ENCODE assay signal across 8 cellular contexts in the genomic region with DNA sequence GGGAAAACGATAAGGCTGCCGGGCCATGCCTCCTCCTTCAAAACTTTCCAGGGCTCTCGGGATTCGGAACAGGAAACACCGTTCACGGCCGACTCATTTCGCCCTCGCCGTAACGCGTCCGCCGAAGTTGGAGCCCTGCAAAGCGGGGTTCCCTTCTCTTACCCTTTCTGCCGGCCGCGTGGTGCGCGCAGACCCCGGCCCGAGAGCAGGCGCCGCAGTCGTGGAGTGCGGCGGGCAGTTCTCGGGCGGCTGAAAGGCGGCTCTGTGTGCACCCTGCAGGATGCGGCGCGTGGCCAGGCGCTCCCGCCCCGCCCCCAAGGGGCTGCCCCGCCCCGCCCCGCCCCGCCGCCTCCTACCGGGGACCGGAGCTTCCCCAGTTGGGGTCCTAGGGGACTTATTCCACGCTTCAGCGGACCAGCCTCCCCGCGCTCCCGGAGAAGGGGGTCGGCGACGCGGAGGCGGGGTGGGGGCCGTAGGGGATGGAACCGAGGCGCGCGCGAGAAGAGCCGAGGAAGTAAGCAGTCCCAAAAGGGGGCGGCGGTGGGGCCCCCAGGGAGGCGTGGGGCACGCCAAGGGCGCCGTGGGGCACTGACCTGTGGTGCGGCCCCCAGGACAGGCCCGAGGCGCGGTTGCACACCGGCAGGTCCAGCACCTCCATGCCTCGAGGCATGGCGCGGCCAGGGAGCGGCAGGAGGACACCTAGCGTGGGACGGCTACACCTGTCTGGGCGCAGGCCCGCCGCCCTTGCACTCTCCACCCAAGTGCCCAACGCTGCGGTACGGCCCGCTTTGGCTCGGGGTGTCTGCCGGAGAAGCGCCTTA. TPM values are rescaled to one million over a fixed set of nuclear protein-coding genes. Genes with fewer than 3 reads are reported as not detected.
DNase-seq lines count a peak whose midpoint lies in the region; ATAC-seq and TF ChIP-seq lines count a peak whose summit lies in the region.

TSS of gene MCOLN2 (minus strand) at position 268 of the 821 bp plus-strand sequence. CDS start at position 27, 241 bp downstream.

- ATAC-seq in GM18502 (IDR thresholded peaks at IDR 0.05; ENCODE audit: poor library complexity, unreplicated experiment) (peak; percentile 53), HG02938 (IDR thresholded peaks at IDR 0.05; ENCODE audit: unreplicated experiment) (peak; percentile 37)

- H3K4me3 ChIP-seq in AG04450 (ENCODE audit: low read depth, low read length) = peak within 1 kb of the TSS; percentile 57
- H3K4me3 ChIP-seq in fibroblast of pulmonary artery (replicated peaks; ENCODE audit: low read depth, low read length) = peak within 1 kb of the TSS; percentile 50
- H3K4me3 ChIP-seq in neuron (ENCODE audit: low read length) = peak within 1 kb of the TSS; percentile 45

- no peak for TF ChIP-seq CTCF in AG04450 (IDR thresholded peaks at IDR 0.05; ENCODE audit: low read depth, low read length)
- no peak for TF ChIP-seq CTCF in fibroblast of pulmonary artery (IDR thresholded peaks at IDR 0.05; ENCODE audit: low read length, missing control alignments)

- POLR2A ChIA-PET in AG04450 (lab: Yijun Ruan, JAX) = no interaction called here

- H3K27me3 ChIP-seq in AG04450 (ENCODE audit: control insufficient read depth, insufficient read depth, low read length) (peaks cover 64% of the 10 kb centered on the region), neuron (ENCODE audit: insufficient read depth, low read length) (peaks cover 64% of the 10 kb centered on the region)

- H3K9me3 ChIP-seq in AG04450 (ENCODE audit: control insufficient read depth, insufficient read depth, low read length) (no peaks in the 10 kb centered on the region; the same call in 1 of the 2 replicates), neuron (ENCODE audit: low read length) (no peaks in the 10 kb centered on the region)

- peak within 1 kb of the TSS; percentile 66 for H2AFZ ChIP-seq in neuron (ENCODE audit: low read depth, low read length)

- CTCF ChIA-PET in AG04450 (lab: Charles Lee) = no interaction called here

- DNase-seq in AG04450 (ENCODE audit: low read depth, low spot score) = no peak
- DNase-seq in NCI-H460 (ENCODE audit: extremely low read depth, low read depth) = peak; percentile 27
- DNase-seq in activated T-cell treated with anti-CD3 and anti-CD28 coated beads, Interleukin-2, amount 50 U/mL, for 1 hour = peak; percentile 69
- peak; percentile 10 for DNase-seq in fibroblast of pulmonary artery (ENCODE audit: low read depth)
- no peak for DNase-seq in pons (ENCODE audit: low spot score)

- H3K4me1 ChIP-seq in neuron (ENCODE audit: insufficient read depth, low read length) = peaks cover 18% of the 10 kb centered on the region

- no peak within 1 kb of the TSS for H3K27ac ChIP-seq in AG04450 (ENCODE audit: low read depth, low read length)

- H3K36me3 ChIP-seq in neuron (ENCODE audit: insufficient read depth, low read length) = no peaks in the 10 kb centered on the region

RNA-seq across cellular contexts. Expression of gene MCOLN2, which starts in this region (rescaled TPM):
- polyA plus RNA-seq in AG04450 (2011; rRNA removed) = 0.37 and 0.41 TPM in 2 replicates
- 0.17 and 0.18 TPM in 2 replicates for polyA minus RNA-seq in AG04450 (2011; rRNA and poly(A)+ RNA removed)
- total RNA-seq in NCI-H460 (2014; rRNA removed; shearing (Covaris generic)) = 7.6 and 9.8 TPM in 2 replicates
- polyA plus RNA-seq in NCI-H460 (2014; cell fraction: nucleus; rRNA removed) = 12.4 and 23.7 TPM in 2 replicates

Comparison
In these comparisons a context has a peak if more than half of its experiments do, and no peak if none do; other contexts are left out.
1. DNase-seq: peak in NCI-H460 (single experiment), activated T-cell treated with anti-CD3 and anti-CD28 coated beads, Interleukin-2, amount 50 U/mL, for 1 hour (single experiment) and fibroblast of pulmonary artery (single experiment); none in AG04450 (single experiment) and pons (single experiment).
2. Peak in every context shown above with its lines, with median percentiles within 50 percentile points of each other: H3K4me3 ChIP-seq.